In the genomic region with DNA sequence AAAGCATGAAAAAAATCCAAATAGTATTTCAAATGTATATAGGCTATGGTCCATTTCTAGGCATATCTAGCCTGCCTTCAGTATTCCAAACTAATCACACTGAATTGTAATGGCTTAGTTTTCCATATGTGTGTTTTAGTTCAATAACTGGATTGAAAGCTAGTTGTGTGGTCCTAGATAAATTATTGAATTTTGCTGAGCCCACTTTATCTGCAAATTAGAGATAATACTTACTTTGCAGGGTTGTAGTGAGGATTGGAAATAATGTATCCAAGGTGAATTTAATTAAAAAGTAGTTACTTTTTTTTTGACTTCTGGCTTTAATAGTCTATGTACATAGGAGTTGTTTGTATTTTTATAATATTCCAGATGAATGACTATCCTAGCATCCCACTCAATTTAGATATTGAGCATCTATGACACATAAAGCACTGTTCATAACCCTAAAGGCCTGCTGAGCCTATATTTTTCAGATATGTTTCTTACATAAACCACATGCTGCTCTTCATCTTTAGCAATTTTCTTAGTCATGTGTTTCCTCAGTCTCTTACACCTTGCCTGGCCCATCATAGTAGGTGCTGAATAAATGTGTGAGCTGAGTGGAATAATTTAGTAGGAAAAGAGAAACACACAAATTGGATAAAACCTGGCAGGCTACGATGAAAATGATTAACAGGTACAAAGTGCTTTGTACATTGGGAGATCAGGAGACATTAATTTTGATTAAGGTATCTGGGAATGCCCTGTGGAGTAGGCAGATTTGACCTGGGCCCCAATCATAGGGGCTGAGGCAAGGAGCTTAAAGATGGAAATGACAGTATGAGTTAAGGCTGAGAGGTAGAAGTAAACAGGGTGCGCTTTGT, we compare ENCODE assay signal across 8 cellular contexts. TPM values are rescaled to one million over a fixed set of nuclear protein-coding genes. Genes with fewer than 3 reads are reported as not detected.
DNase-seq lines count a peak whose midpoint lies in the region; ATAC-seq and TF ChIP-seq lines count a peak whose summit lies in the region.

No MANE protein-coding gene starts in this region.

- no peak overlapping the region for H2BK120ac ChIP-seq in neuronal stem cell (ENCODE audit: low read depth, low read length)

- no peaks in the 10 kb centered on the region for H3K9me3 Mint-ChIP-seq in Caco-2 (ENCODE audit: unreplicated experiment)

- H3K9me3 ChIP-seq in Caco-2 (no peaks in the 10 kb centered on the region), ectodermal cell (ENCODE audit: control insufficient read depth, low read length) (no peaks in the 10 kb centered on the region), neuronal stem cell (replicated peaks in 1 of 2; ENCODE audit: control insufficient read depth in 2 of 2, insufficient read depth in 1 of 2, low read depth in 1 of 2, low read length in 2 of 2) (no peaks in the 10 kb centered on the region)

- no peak overlapping the region for H3K18ac ChIP-seq in neuronal stem cell (ENCODE audit: low read length)

- no peak overlapping the region for H4K91ac ChIP-seq in neuronal stem cell (ENCODE audit: low read depth, low read length, poor library complexity)

- no peaks in the 10 kb centered on the region for H3K36me3 Mint-ChIP-seq in Caco-2 (ENCODE audit: insufficient read depth, unreplicated experiment)

- POLR2A ChIA-PET in Caco-2 (lab: Charles Lee) = interaction anchor here (0.9 to 1.3 kb wide), 3 partner anchors 96 to 181 kb away, joined by 3 to 10 read pairs (median 4); partner anchors contain the start of genes EEF1AKMT3 and METTL1

- BruUV-seq in Caco-2 (replicated peaks; lab: Mats Ljungman, UMichigan) = no TSS peak

- no peak for ATAC-seq in HG03378 (IDR thresholded peaks at IDR 0.05; ENCODE audit: unreplicated experiment)

- CTCF ChIA-PET in Caco-2 (lab: Charles Lee) = interaction anchor here (0.6 kb wide), 1 partner anchor 94 kb away, joined by 7 read pairs; no protein-coding TSS in a partner anchor

- H3K23ac ChIP-seq in neuronal stem cell (ENCODE audit: low read depth, low read length, poor library complexity) = no peak overlapping the region

- no peak overlapping the region for H3K4me2 ChIP-seq in neuronal stem cell (ENCODE audit: insufficient read depth, low read length, poor library complexity, severe bottlenecking)

- no peak overlapping the region for H2AK5ac ChIP-seq in neuronal stem cell (ENCODE audit: low read depth, low read length)

- H3K27ac ChIP-seq in ectodermal cell (ENCODE audit: insufficient read depth, low read depth, low read length, poor library complexity, severe bottlenecking) (no peak overlapping the region), neuronal stem cell (replicated peaks; ENCODE audit: low read length) (no peak overlapping the region)

- H3K27me3 ChIP-seq in Caco-2 (replicated peaks; ENCODE audit: control insufficient read depth, insufficient read depth, low read length) (no peaks in the 10 kb centered on the region), ectodermal cell (ENCODE audit: control insufficient read depth, insufficient read depth, low read length, poor library complexity, severe bottlenecking) (peaks cover 47% of the 10 kb centered on the region), neuronal stem cell (ENCODE audit: control insufficient read depth in 3 of 3, insufficient read depth in 3 of 3, low read depth in 1 of 3, low read length in 3 of 3) (peaks cover 0 to 9% (median 0%) of the 10 kb centered on the region in 3 experiments)

- H3K4me3 ChIP-seq in Caco-2 (ENCODE audit: low read depth, low read length) (peak overlapping the region; percentile 53), ectodermal cell (ENCODE audit: insufficient read depth, low read depth, low read length) (peak overlapping the region; percentile 66), neuronal stem cell (ENCODE audit: low read length in 2 of 2) (peak overlapping the region in 1 of 2 donors; percentile 70)

- no peak overlapping the region for H2BK5ac ChIP-seq in neuronal stem cell (ENCODE audit: low read length)

- H2BK15ac ChIP-seq in neuronal stem cell (ENCODE audit: low read length) = no peak overlapping the region

- DNase-seq in Caco-2 (peak in 1 of 2 experiments; percentile 3), NCI-H774 (lab: John Stamatoyannopoulos, UW) (peak; percentile 20), neuronal stem cell (ENCODE audit: low spot score) (no peak), AG20443 (ENCODE audit: low spot score) (no peak), ureter (ENCODE audit: low spot score) (no peak), GM19238 (ENCODE audit: insufficient read length, low spot score) (no peak)

- no peak overlapping the region for H3K14ac ChIP-seq in neuronal stem cell (ENCODE audit: low read length)

- H3K9ac ChIP-seq in neuronal stem cell (ENCODE audit: low read depth, low read length, poor library complexity) = no peak overlapping the region

- H3K4me3 Mint-ChIP-seq in Caco-2 (ENCODE audit: unreplicated experiment) = peak overlapping the region; percentile 97

- H4K8ac ChIP-seq in neuronal stem cell (ENCODE audit: low read depth, low read length) = no peak overlapping the region

- H3K36me3 ChIP-seq in Caco-2 (ENCODE audit: control insufficient read depth, insufficient read depth, low read length) (no peaks in the 10 kb centered on the region), ectodermal cell (ENCODE audit: control insufficient read depth, insufficient read depth, low read length) (no peaks in the 10 kb centered on the region), neuronal stem cell (replicated peaks in 1 of 2; ENCODE audit: control insufficient read depth in 2 of 2, insufficient read depth in 2 of 2, low read length in 2 of 2) (no peaks in the 10 kb centered on the region)

- H2BK12ac ChIP-seq in neuronal stem cell (ENCODE audit: low read length) = no peak overlapping the region

- H2AFZ ChIP-seq in neuronal stem cell (ENCODE audit: low read length) = peak overlapping the region; percentile 96

- 73% methylated on average over 2 of the region's 2 CpGs for WGBS in ectodermal cell, 2 experiments
- WGBS in neuronal stem cell (ENCODE audit: extremely low coverage in 2 of 2, insufficient read length in 2 of 2, insufficient replicate concordance in 1 of 2), 2 donors = no CpG with 5 or more reads among the region's 2 CpGs

- no peaks in the 10 kb centered on the region for H3K79me1 ChIP-seq in neuronal stem cell (ENCODE audit: low read depth, low read length)

- H3K4me1 ChIP-seq in Caco-2 (no peaks in the 10 kb centered on the region; the same call in 1 of the 2 replicates), ectodermal cell (ENCODE audit: control insufficient read depth, insufficient read depth, low read length) (peaks cover under 1% of the 10 kb centered on the region), neuronal stem cell (ENCODE audit: control insufficient read depth in 2 of 2, insufficient read depth in 1 of 2, low read depth in 1 of 2, low read length in 2 of 2) (peaks cover 5 to 10% of the 10 kb centered on the region in 2 donors)

- peak overlapping the region; percentile 91 for H3K27ac Mint-ChIP-seq in Caco-2 (ENCODE audit: unreplicated experiment)

- no peak for TF ChIP-seq CTCF in Caco-2 (IDR thresholded peaks at IDR 0.05; ENCODE audit: insufficient read depth in 1 of 2, low read depth in 1 of 2, low read length in 1 of 2, severe bottlenecking in 1 of 2, unreplicated experiment in 1 of 2)

- H3K4ac ChIP-seq in neuronal stem cell (ENCODE audit: low read length) = no peak overlapping the region

- intact Hi-C loops in Caco-2 (cut with micrococcal nuclease; ENCODE audit: unreplicated experiment) = no loop called here

- peaks cover 8% of the 10 kb centered on the region for H3K4me1 Mint-ChIP-seq in Caco-2 (ENCODE audit: low read depth, unreplicated experiment)

- H3K27me3 Mint-ChIP-seq in Caco-2 (ENCODE audit: insufficient read depth, unreplicated experiment) = peaks cover 3% of the 10 kb centered on the region

RNA-seq across cellular contexts. Expression of gene ATP23, which starts 1.1 kb away (rescaled TPM):
- 6.1 and 6.6 TPM in 2 replicates for total RNA-seq in Caco-2 (2022)
- 3.2 TPM for polyA plus RNA-seq in ectodermal cell (2013, experiment 1 of 4)
- polyA plus RNA-seq in ectodermal cell (2013, experiment 2 of 4) = 1.7 TPM
- 3.7 TPM for polyA plus RNA-seq in ectodermal cell (2013, experiment 3 of 4)
- polyA plus RNA-seq in ectodermal cell (2013, experiment 4 of 4) = 4.5 TPM
- polyA plus RNA-seq in neuronal stem cell (2013, experiment 1 of 2) = 4.0 TPM
- 4.3 TPM for polyA plus RNA-seq in neuronal stem cell (2013, experiment 2 of 2)
- 8.5 TPM for total RNA-seq in ureter
